In genomic region chr20:24653306-24653705, GRCh38 we compare ENCODE assay signal across 1 cellular context.
TF ChIP-seq lines count a peak whose summit lies in the region.

No MANE protein-coding gene starts in this region.

TF ChIP-seq in HCT116, 20 proteins besides CTCF, POLR2A, EP300 and RAD21 (continued from another document):
- TF ChIP-seq SP1 (IDR thresholded peaks at IDR 0.05; ENCODE audit: low read depth) (no peak), FOSL1 (IDR thresholded peaks at IDR 0.05; ENCODE audit: low read depth) (no peak), MAX (IDR thresholded peaks at IDR 0.05) (no peak)
- TF ChIP-seq, protein P1, sequence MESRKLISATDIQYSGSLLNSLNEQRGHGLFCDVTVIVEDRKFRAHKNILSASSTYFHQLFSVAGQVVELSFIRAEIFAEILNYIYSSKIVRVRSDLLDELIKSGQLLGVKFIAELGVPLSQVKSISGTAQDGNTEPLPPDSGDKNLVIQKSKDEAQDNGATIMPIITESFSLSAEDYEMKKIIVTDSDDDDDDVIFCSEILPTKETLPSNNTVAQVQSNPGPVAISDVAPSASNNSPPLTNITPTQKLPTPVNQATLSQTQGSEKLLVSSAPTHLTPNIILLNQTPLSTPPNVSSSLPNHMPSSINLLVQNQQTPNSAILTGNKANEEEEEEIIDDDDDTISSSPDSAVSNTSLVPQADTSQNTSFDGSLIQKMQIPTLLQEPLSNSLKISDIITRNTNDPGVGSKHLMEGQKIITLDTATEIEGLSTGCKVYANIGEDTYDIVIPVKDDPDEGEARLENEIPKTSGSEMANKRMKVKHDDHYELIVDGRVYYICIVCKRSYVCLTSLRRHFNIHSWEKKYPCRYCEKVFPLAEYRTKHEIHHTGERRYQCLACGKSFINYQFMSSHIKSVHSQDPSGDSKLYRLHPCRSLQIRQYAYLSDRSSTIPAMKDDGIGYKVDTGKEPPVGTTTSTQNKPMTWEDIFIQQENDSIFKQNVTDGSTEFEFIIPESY (IDR thresholded peaks at IDR 0.05; ENCODE audit: extremely low read depth, insufficient replicate concordance, low read length), result no peak
